ENCODE assay signal across 40 cellular contexts in the genomic region with DNA sequence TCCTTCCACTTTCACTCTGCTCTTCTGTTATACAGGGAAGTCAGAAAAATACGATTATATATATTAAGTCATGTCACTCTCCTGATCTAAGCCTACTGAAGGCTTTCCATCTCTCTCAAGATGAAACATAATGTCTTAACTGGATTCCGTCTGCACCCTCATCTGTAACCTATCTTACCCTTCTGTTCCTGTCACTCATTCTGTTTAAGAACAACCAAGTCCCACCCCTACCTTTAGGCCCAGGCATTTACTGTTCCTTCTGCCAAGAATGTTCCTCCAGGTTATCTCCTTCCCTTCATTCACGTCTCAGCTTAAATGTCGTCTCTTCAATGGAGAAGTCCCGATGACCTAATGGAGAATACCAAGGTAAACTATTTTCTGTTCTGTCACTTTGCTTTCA.
"Had no signal": no experiment of that assay in that cellular context is flagged by ENCODE, and none has a peak within 500 bp of the region (broad histone marks: within the 10 kb centered on the region; RNA-seq: fewer than 3 reads in every experiment).

No MANE protein-coding gene starts in this region.

- DNase-seq: activated B cell treated with CpG ODN at 0.5 μM for 24 hours; activated CD4-positive, alpha-beta memory T cell treated with anti-CD3 and anti-CD28 coated beads for 36 hours; activated CD4-positive, alpha-beta T cell treated with anti-CD3 and anti-CD28 coated beads for 4 hours; activated CD4-positive, alpha-beta T cell treated with anti-CD3 and anti-CD28 coated beads, Interleukin-2, amount 10 ng/mL, durations not matched to agents 24 days and 14 days; activated CD4-positive, alpha-beta T cell treated with anti-CD3 and anti-CD28 coated beads, Interleukin-2, amount 50 U/mL, for 1 hour; activated CD4-positive, alpha-beta T cell treated with anti-CD3 and anti-CD28 coated beads, Interleukin-2, amount 50 U/mL, for 4 hours; activated CD4-positive, CD25-positive, alpha-beta regulatory T cell treated with anti-CD3 and anti-CD28 coated beads, Interleukin-2, amount 50 U/mL, for 72 hours; activated CD8-positive, alpha-beta memory T cell treated with anti-CD3 and anti-CD28 coated beads, Interleukin-2, amount 50 U/mL, for 4 hours; activated CD8-positive, alpha-beta T cell treated with anti-CD3 and anti-CD28 coated beads for 36 hours; activated effector memory CD4-positive, alpha-beta T cell treated with anti-CD3 and anti-CD28 coated beads, Interleukin-2, amount 50 U/mL, for 16 hours; activated gamma-delta T cell treated with Interleukin-2 at 50 U/mL for 16 hours; activated naive CD4-positive, alpha-beta T cell; activated naive CD4-positive, alpha-beta T cell treated with anti-CD3 and anti-CD28 coated beads for 36 hours; activated naive CD4-positive, alpha-beta T cell treated with anti-CD3 and anti-CD28 coated beads, Interleukin-2, amount 50 U/mL, for 16 hours; activated naive CD8-positive, alpha-beta T cell treated with anti-CD3 and anti-CD28 coated beads for 36 hours; activated T-cell treated with anti-CD3 and anti-CD28 coated beads for 4 hours; activated T-cell treated with anti-CD3 and anti-CD28 coated beads, Interleukin-2, amount 50 U/mL, for 1 hour; activated T-cell treated with anti-CD3 and anti-CD28 coated beads, Interleukin-2, amount 50 U/mL, for 4 hours; activated T-cell treated with anti-CD3 and anti-CD28 coated beads, Interleukin-2, amount 50 U/mL, for 72 hours; adrenal gland; amniotic stem cell; aorta; body of pancreas; brain microvascular endothelial cell; caudate nucleus; cerebellar nuclear complex; T-helper 1 cell; T-helper 2 cell; T-helper 9 cell had no signal

- H3K4me3 Mint-ChIP-seq: activated B cell treated with CpG ODN at 0.5 μM for 24 hours; activated CD4-positive, alpha-beta memory T cell treated with anti-CD3 and anti-CD28 coated beads for 36 hours; activated CD4-positive, alpha-beta T cell treated with anti-CD3 and anti-CD28 coated beads, Interleukin-2, amount 10 ng/mL, durations not matched to agents 24 days and 14 days; activated CD8-positive, alpha-beta T cell treated with anti-CD3 and anti-CD28 coated beads for 36 hours; activated naive CD4-positive, alpha-beta T cell treated with anti-CD3 and anti-CD28 coated beads for 36 hours; activated naive CD8-positive, alpha-beta T cell treated with anti-CD3 and anti-CD28 coated beads for 36 hours; activated T-cell treated with anti-CD3 and anti-CD28 coated beads, Interleukin-2, amount 50 U/mL, for 4 hours; activated T-cell treated with anti-CD3 and anti-CD28 coated beads, Interleukin-2, amount 50 U/mL, for 72 hours; activated T-helper 1 cell treated with anti-CD3 and anti-CD28 coated beads, Interleukin-12 subunit alpha, Interleukin-12 subunit beta, Interleukin-2, Interleukin-4 antibody, amounts not matched to agents 30 ng/mL and 10 ng/mL and 1 ng/mL, durations not matched to agents 14 hours and 24 hours and 36 hours; activated T-helper 17 cell treated with anti-CD3 and anti-CD28 coated beads, Interleukin-2, amount 50 U/mL, for 72 hours; central memory CD8-positive, alpha-beta T cell; T-helper 1 cell treated with Interleukin-12 subunit alpha and Interleukin-12 subunit beta and Interleukin-4 antibody, amounts not matched to agents 30 μg/mL and 1 μg/mL, for 36 hours; T-helper 2 cell treated with Interferon-gamma antibody and Interleukin-4, amounts not matched to agents 5 μg/mL and 100 μg/mL, for 36 hours had no signal

- FAIRE-seq: astrocyte, bronchial epithelial cell, TTC549 had no signal

- H3K9me3 ChIP-seq: adrenal gland, body of pancreas had no signal

- H3K27ac ChIP-seq: adrenal gland, body of pancreas, brain microvascular endothelial cell, cardiac muscle cell, VCaP had no signal

- H3K27me3 ChIP-seq: adrenal gland, body of pancreas, brain microvascular endothelial cell, cardiac muscle cell had no signal

- H3K9me3 Mint-ChIP-seq: activated CD4-positive, alpha-beta T cell treated with anti-CD3 and anti-CD28 coated beads, Interleukin-2, amount 10 ng/mL, durations not matched to agents 24 days and 14 days; activated T-helper 17 cell treated with anti-CD3 and anti-CD28 coated beads, Interleukin-2, amount 50 U/mL, for 72 hours had no signal

- H3K36me3 ChIP-seq: adrenal gland, brain microvascular endothelial cell, cardiac muscle cell had no signal

- H3K4me3 ChIP-seq: adrenal gland, body of pancreas, cardiac muscle cell had no signal

- H3K27me3 Mint-ChIP-seq: activated B cell treated with CpG ODN at 0.5 μM for 24 hours; activated CD4-positive, alpha-beta memory T cell treated with anti-CD3 and anti-CD28 coated beads for 36 hours; activated CD4-positive, alpha-beta T cell treated with anti-CD3 and anti-CD28 coated beads, Interleukin-2, amount 10 ng/mL, durations not matched to agents 24 days and 14 days; activated naive CD8-positive, alpha-beta T cell treated with anti-CD3 and anti-CD28 coated beads for 36 hours; activated T-helper 17 cell treated with anti-CD3 and anti-CD28 coated beads, Interleukin-2, amount 50 U/mL, for 72 hours; central memory CD8-positive, alpha-beta T cell had no signal

- ATAC-seq: activated CD8-positive, alpha-beta T cell treated with anti-CD3 and anti-CD28 coated beads for 36 hours; activated naive CD4-positive, alpha-beta T cell treated with anti-CD3 and anti-CD28 coated beads, Interleukin-2, amount 50 U/mL, for 72 hours; activated T-cell treated with anti-CD3 and anti-CD28 coated beads, Interleukin-2, amount 50 U/mL, for 4 hours; activated T-cell treated with anti-CD3 and anti-CD28 coated beads, Interleukin-2, amount 50 U/mL, for 72 hours; activated T-helper 17 cell treated with anti-CD3 and anti-CD28 coated beads, Interleukin-2, amount 50 U/mL, for 72 hours; body of pancreas had no signal

- H3K27ac Mint-ChIP-seq: activated B cell treated with CpG ODN at 0.5 μM for 24 hours; activated CD4-positive, alpha-beta memory T cell treated with anti-CD3 and anti-CD28 coated beads for 36 hours; activated CD4-positive, alpha-beta T cell treated with anti-CD3 and anti-CD28 coated beads, Interleukin-2, amount 10 ng/mL, durations not matched to agents 24 days and 14 days; activated CD8-positive, alpha-beta T cell treated with anti-CD3 and anti-CD28 coated beads for 36 hours; activated naive CD4-positive, alpha-beta T cell treated with anti-CD3 and anti-CD28 coated beads for 36 hours; activated naive CD4-positive, alpha-beta T cell treated with anti-CD3 and anti-CD28 coated beads, Interleukin-2, amount 50 U/mL, for 72 hours; activated naive CD8-positive, alpha-beta T cell treated with anti-CD3 and anti-CD28 coated beads for 36 hours; activated T-cell treated with anti-CD3 and anti-CD28 coated beads, Interleukin-2, amount 50 U/mL, for 72 hours; activated T-helper 1 cell treated with anti-CD3 and anti-CD28 coated beads, Interleukin-12 subunit alpha, Interleukin-12 subunit beta, Interleukin-2, Interleukin-4 antibody, amounts not matched to agents 30 ng/mL and 10 ng/mL and 1 ng/mL, durations not matched to agents 14 hours and 24 hours and 36 hours; activated T-helper 17 cell treated with anti-CD3 and anti-CD28 coated beads, Interleukin-2, amount 50 U/mL, for 72 hours; T-helper 1 cell treated with Interleukin-12 subunit alpha and Interleukin-12 subunit beta and Interleukin-4 antibody, amounts not matched to agents 30 μg/mL and 1 μg/mL, for 36 hours; T-helper 2 cell treated with Interferon-gamma antibody and Interleukin-4, amounts not matched to agents 5 μg/mL and 100 μg/mL, for 36 hours had no signal

- H3K36me3 Mint-ChIP-seq: activated CD4-positive, alpha-beta memory T cell treated with anti-CD3 and anti-CD28 coated beads for 36 hours; activated naive CD4-positive, alpha-beta T cell treated with anti-CD3 and anti-CD28 coated beads, Interleukin-2, amount 50 U/mL, for 72 hours had no signal

- H3K4me1 Mint-ChIP-seq: activated CD4-positive, alpha-beta T cell treated with anti-CD3 and anti-CD28 coated beads, Interleukin-2, amount 10 ng/mL, durations not matched to agents 24 days and 14 days; activated T-helper 17 cell treated with anti-CD3 and anti-CD28 coated beads, Interleukin-2, amount 50 U/mL, for 72 hours; central memory CD8-positive, alpha-beta T cell had no signal

- H3K4me1 ChIP-seq: adrenal gland, body of pancreas had no signal
